7 cellular contexts compared by ENCODE assay signal in genomic region chr5:37464581-37464980, GRCh38.
DNase-seq lines count a peak whose midpoint lies in the region; TF ChIP-seq lines count a peak whose summit lies in the region.
"Not testable (repeated sequence)": the region's sequence is repeated elsewhere in the genome, so short reads cannot be mapped to it uniquely, and the experiment has no call there.

No MANE protein-coding gene starts in this region.

- not testable (repeated sequence) for H3K4me3 ChIP-seq in AG10803 (ENCODE audit: low read length); PC-9; brain microvascular endothelial cell (ENCODE audit: low read depth, low read length)

- H3K36me3 ChIP-seq in PC-9 (ENCODE audit: low read depth); brain microvascular endothelial cell (replicated peaks): not testable (repeated sequence)

- not testable (repeated sequence) for H3K9me3 ChIP-seq in PC-9 (ENCODE audit: insufficient read depth, low read depth)

- in situ Hi-C loops in brain microvascular endothelial cell (cut with HindIII; ENCODE audit: low pct_ligation_motif_present, low sequenced_read_pairs): not testable (repeated sequence)

- H3K9me2 ChIP-seq in PC-9 (ENCODE audit: insufficient read depth): not testable (repeated sequence)

- not testable (repeated sequence) for H3K27me3 ChIP-seq in PC-9 (ENCODE audit: insufficient read depth, low read depth); brain microvascular endothelial cell (replicated peaks)

- TF ChIP-seq CTCF in AG10803 (conservative IDR thresholded peaks at IDR 0.05; ENCODE audit: low read length) (peak; percentile 29), brain microvascular endothelial cell (IDR thresholded peaks at IDR 0.05; ENCODE audit: low read depth, low read length, missing control alignments) (peak; percentile 8)
- not testable (repeated sequence) for TF ChIP-seq CTCF in PC-9 (conservative IDR thresholded peaks at IDR 0.05)

- intact Hi-C loops in PC-9 (cut with micrococcal nuclease; ENCODE audit: unreplicated experiment); posterior cingulate gyrus (cut with DNase I): not testable (repeated sequence)

- H3F3A ChIP-seq in PC-9 (ENCODE audit: insufficient read depth, low read depth): not testable (repeated sequence)

- BruUV-seq in PC-9 (replicated peaks; lab: Mats Ljungman, UMichigan): TSS peak; percentile 15

- H3K4me1 ChIP-seq in PC-9 (replicated peaks; ENCODE audit: insufficient read depth): not testable (repeated sequence)

- not testable (repeated sequence) for H4K20me1 ChIP-seq in PC-9 (ENCODE audit: insufficient read depth)

- not testable (repeated sequence) for H2AFZ ChIP-seq in PC-9

- H3K4me2 ChIP-seq in PC-9: not testable (repeated sequence)

- CTCF ChIA-PET in PC-9 (lab: Charles Lee): not testable (repeated sequence)

- POLR2A ChIA-PET in PC-9 (lab: Charles Lee; ENCODE audit: unreplicated experiment): not testable (repeated sequence)

- DNase-seq in AG10803 (ENCODE audit: low read depth): peak; percentile 29
- peak; percentile 3 for DNase-seq in GM04504 (ENCODE audit: low read depth)
- DNase-seq in PC-9, brain microvascular endothelial cell: not testable (repeated sequence)
- peak; percentile 36 for DNase-seq in fibroblast of peridontal ligament (ENCODE audit: extremely low read depth)
- peak; percentile 14 for DNase-seq in medulla oblongata (ENCODE audit: extremely low spot score)
- peak in 7 of 10 donors; percentile 12 to 83 (median 24) for DNase-seq in posterior cingulate gyrus

- not testable (repeated sequence) for H3K79me2 ChIP-seq in PC-9 (ENCODE audit: low read depth)

- not testable (repeated sequence) for H3K27ac ChIP-seq in PC-9, brain microvascular endothelial cell
